In genomic region chr11:32932196-32932595, GRCh38 we compare ENCODE assay signal across 5 cellular contexts.
"Had no signal": no experiment of that assay in that cellular context is flagged by ENCODE, and none has a peak within 500 bp of the region (broad histone marks: within the 10 kb centered on the region; RNA-seq: fewer than 3 reads in every experiment).

No MANE protein-coding gene starts in this region.

- DNase-seq: KBM-7, KG1 had no signal

- ATAC-seq: HepG2, K562 had no signal

- H3K4me3 ChIP-seq: K562 had no signal

- H3K27ac ChIP-seq: HL-60 had no signal
